ENCODE assay signal across 22 cellular contexts in genomic region chr10:4058514-4059029, GRCh38.
A peak's percentile ranks its signal among the peaks of the same experiment; 100 is the strongest.
DNase-seq lines count a peak whose midpoint lies in the region; ATAC-seq and TF ChIP-seq lines count a peak whose summit lies in the region.
"Had no signal": no experiment of that assay in that cellular context is flagged by ENCODE, and none has a peak within 500 bp of the region (broad histone marks: within the 10 kb centered on the region; RNA-seq: fewer than 3 reads in every experiment).

No MANE protein-coding gene starts in this region.

- H2AFZ ChIP-seq in osteoblast (ENCODE audit: low read length) = peak overlapping the region; percentile 84

- no peaks in the 10 kb centered on the region for H3K36me3 Mint-ChIP-seq in activated CD4-positive, alpha-beta T cell treated with anti-CD3 and anti-CD28 coated beads, Interleukin-2, amount 10 ng/mL, durations not matched to agents 24 days and 14 days (ENCODE audit: low read depth)
- H3K36me3 Mint-ChIP-seq: activated naive CD4-positive, alpha-beta T cell treated with anti-CD3 and anti-CD28 coated beads, Interleukin-2, amount 50 U/mL, for 24 hours; naive thymus-derived CD4-positive, alpha-beta T cell had no signal

- peak; percentile 51 for DNase-seq in activated CD4-positive, alpha-beta T cell treated with anti-CD3 and anti-CD28 coated beads, Interleukin-2, amount 10 ng/mL, durations not matched to agents 24 days and 14 days
- DNase-seq in activated CD4-positive, alpha-beta T cell treated with anti-CD3 and anti-CD28 coated beads, Interleukin-2, amount 50 U/mL, for 1 hour = no peak
- DNase-seq in osteoblast (ENCODE audit: insufficient read length, low spot score, missing footprints) = no peak
- DNase-seq in uterus = no peak
- no peak for DNase-seq in GM10266 (ENCODE audit: extremely low spot score)
- no peak for DNase-seq in stimulated activated CD4-positive, alpha-beta T cell treated with anti-CD3 and anti-CD28 coated beads, Interleukin-1b, Interleukin-23, amount 100 ng/mL, for 48 hours
- DNase-seq in upper lobe of right lung = no peak
- DNase-seq: activated CD4-positive, alpha-beta T cell treated with anti-CD3 and anti-CD28 coated beads, Interleukin-2, amount 50 U/mL, for 48 hours; activated T-cell treated with anti-CD3 and anti-CD28 coated beads, Interleukin-2, amount 50 U/mL, for 24 hours; islet precursor cell; naive thymus-derived CD4-positive, alpha-beta T cell; NCI-H1048; NCI-H2081 treated with DMSO at 0.1 percent for 48 hours; NCI-H510A treated with DMSO at 0.1 percent for 48 hours; pancreas; SHP77; stimulated activated CD4-positive, alpha-beta T cell treated with anti-CD3 and anti-CD28 coated beads, Interleukin-4, amount 100 ng/mL, for 1 hour; stomach; T-helper 1 cell had no signal

- no peak for ATAC-seq in upper lobe of right lung
- ATAC-seq: naive thymus-derived CD4-positive, alpha-beta T cell; pancreas had no signal

- no peaks in the 10 kb centered on the region for H3K36me3 ChIP-seq in osteoblast (ENCODE audit: insufficient read depth, low read length)
- H3K36me3 ChIP-seq in uterus = no peaks in the 10 kb centered on the region
- no peaks in the 10 kb centered on the region for H3K36me3 ChIP-seq in upper lobe of right lung
- H3K36me3 ChIP-seq: BLaER1 treated with 17β-estradiol and CSF1 and Interleukin-3, amounts not matched to agents 10 nM and 100 nM; pancreas; stomach had no signal

- H4K20me1 ChIP-seq in osteoblast (ENCODE audit: insufficient read depth, low read length) = no peaks in the 10 kb centered on the region
- H4K20me1 ChIP-seq: BLaER1 treated with 17β-estradiol and CSF1 and Interleukin-3, amounts not matched to agents 10 nM and 100 nM had no signal

- H3K4me1 ChIP-seq in osteoblast (ENCODE audit: insufficient read depth, low read length) = peaks cover 17% of the 10 kb centered on the region
- H3K4me1 ChIP-seq in uterus = peaks cover 0 to 4% of the 10 kb centered on the region in 2 donors
- peaks cover 33% of the 10 kb centered on the region for H3K4me1 ChIP-seq in upper lobe of right lung
- H3K4me1 ChIP-seq: pancreas had no signal

- H3K4me3 ChIP-seq in osteoblast (ENCODE audit: insufficient read depth, low read length) = peak overlapping the region; percentile 57
- H3K4me3 ChIP-seq in uterus = no peak overlapping the region
- H3K4me3 ChIP-seq in upper lobe of right lung = no peak overlapping the region
- H3K4me3 ChIP-seq: BLaER1 treated with 17β-estradiol and CSF1 and Interleukin-3, amounts not matched to agents 10 nM and 100 nM; pancreas; stomach had no signal

- peaks cover 5% of the 10 kb centered on the region for H3K9me3 Mint-ChIP-seq in activated CD4-positive, alpha-beta T cell treated with anti-CD3 and anti-CD28 coated beads, Interleukin-2, amount 10 ng/mL, durations not matched to agents 24 days and 14 days
- H3K9me3 Mint-ChIP-seq: activated naive CD4-positive, alpha-beta T cell treated with anti-CD3 and anti-CD28 coated beads, Interleukin-2, amount 50 U/mL, for 24 hours; activated T-cell treated with anti-CD3 and anti-CD28 coated beads, Interleukin-2, amount 50 U/mL, for 24 hours; naive thymus-derived CD4-positive, alpha-beta T cell had no signal

- peak overlapping the region; percentile 78 for H3K4me2 ChIP-seq in osteoblast (ENCODE audit: insufficient read depth, low read length)

- intact Hi-C loops in activated CD4-positive, alpha-beta T cell treated with anti-CD3 and anti-CD28 coated beads, Interleukin-2, amount 10 ng/mL, durations not matched to agents 24 days and 14 days (cut with micrococcal nuclease) = no loop called here
- intact Hi-C loops in uterus (cut with DNase I; ENCODE audit: low total_unique reads) (no loop called here), upper lobe of right lung (cut with DNase I) (no loop called here)

- peak overlapping the region; percentile 16; the same call in 1 of the 2 replicates for H3K27ac ChIP-seq in VCaP
- H3K27ac ChIP-seq in osteoblast (ENCODE audit: low read depth, low read length) = peak overlapping the region; percentile 27
- H3K27ac ChIP-seq in uterus = peak overlapping the region; percentile 49 to 63
- H3K27ac ChIP-seq in upper lobe of right lung = no peak overlapping the region
- H3K27ac ChIP-seq: BLaER1 treated with 17β-estradiol and CSF1 and Interleukin-3, amounts not matched to agents 10 nM and 100 nM; pancreas; stomach had no signal

- H3K4me3 Mint-ChIP-seq in activated CD4-positive, alpha-beta T cell treated with anti-CD3 and anti-CD28 coated beads, Interleukin-2, amount 10 ng/mL, durations not matched to agents 24 days and 14 days = no peak overlapping the region
- H3K4me3 Mint-ChIP-seq: activated naive CD4-positive, alpha-beta T cell treated with anti-CD3 and anti-CD28 coated beads, Interleukin-2, amount 50 U/mL, for 24 hours; activated T-cell treated with anti-CD3 and anti-CD28 coated beads, Interleukin-2, amount 50 U/mL, for 24 hours had no signal

- H3K27me3 ChIP-seq in osteoblast (ENCODE audit: insufficient read depth, low read length) = no peaks in the 10 kb centered on the region
- H3K27me3 ChIP-seq in uterus = no peaks in the 10 kb centered on the region
- no peaks in the 10 kb centered on the region for H3K27me3 ChIP-seq in upper lobe of right lung
- H3K27me3 ChIP-seq: BLaER1 treated with 17β-estradiol and CSF1 and Interleukin-3, amounts not matched to agents 10 nM and 100 nM; pancreas; stomach had no signal

- no peaks in the 10 kb centered on the region for H3K79me2 ChIP-seq in osteoblast (ENCODE audit: insufficient read depth, low read length)

- H3K27ac Mint-ChIP-seq in activated CD4-positive, alpha-beta T cell treated with anti-CD3 and anti-CD28 coated beads, Interleukin-2, amount 10 ng/mL, durations not matched to agents 24 days and 14 days = no peak overlapping the region
- H3K27ac Mint-ChIP-seq: activated naive CD4-positive, alpha-beta T cell treated with anti-CD3 and anti-CD28 coated beads, Interleukin-2, amount 50 U/mL, for 24 hours; activated T-cell treated with anti-CD3 and anti-CD28 coated beads, Interleukin-2, amount 50 U/mL, for 24 hours had no signal

- TF ChIP-seq POLR2A in uterus (IDR thresholded peaks at IDR 0.05) = no peak

- TF ChIP-seq CTCF in VCaP (conservative IDR thresholded peaks at IDR 0.05) (no peak), osteoblast (IDR thresholded peaks at IDR 0.05; ENCODE audit: extremely low read depth, low read depth, low read length) (no peak), uterus (IDR thresholded peaks at IDR 0.05) (no peak), GM10266 (IDR thresholded peaks at IDR 0.05; ENCODE audit: control insufficient read depth, insufficient read depth, low read depth, missing control alignments) (no peak), upper lobe of right lung (IDR thresholded peaks at IDR 0.05) (no peak)

- no peaks in the 10 kb centered on the region for H3K9me3 ChIP-seq in osteoblast (ENCODE audit: low read depth, low read length)
- H3K9me3 ChIP-seq in uterus = no peaks in the 10 kb centered on the region
- H3K9me3 ChIP-seq in upper lobe of right lung = no peaks in the 10 kb centered on the region
- H3K9me3 ChIP-seq: pancreas, stomach had no signal

- no peaks in the 10 kb centered on the region for H3K27me3 Mint-ChIP-seq in activated CD4-positive, alpha-beta T cell treated with anti-CD3 and anti-CD28 coated beads, Interleukin-2, amount 10 ng/mL, durations not matched to agents 24 days and 14 days
- H3K27me3 Mint-ChIP-seq: activated naive CD4-positive, alpha-beta T cell treated with anti-CD3 and anti-CD28 coated beads, Interleukin-2, amount 50 U/mL, for 24 hours; activated T-cell treated with anti-CD3 and anti-CD28 coated beads, Interleukin-2, amount 50 U/mL, for 24 hours; naive thymus-derived CD4-positive, alpha-beta T cell had no signal

- peaks cover 33% of the 10 kb centered on the region for H3K4me1 Mint-ChIP-seq in activated CD4-positive, alpha-beta T cell treated with anti-CD3 and anti-CD28 coated beads, Interleukin-2, amount 10 ng/mL, durations not matched to agents 24 days and 14 days
